Comparison of ENCODE assay signal across 8 cellular contexts in genomic region chr15:81256916-81257315, GRCh38.
DNase-seq lines count a peak whose midpoint lies in the region; ATAC-seq and TF ChIP-seq lines count a peak whose summit lies in the region.

No MANE protein-coding gene starts in this region.

- DNase-seq in DMS53 (lab: John Stamatoyannopoulos, UW) (peak; percentile 43), NCI-H1092 treated with DMSO at 0.1 percent for 48 hours (lab: John Stamatoyannopoulos, UW) (peak; percentile 0), choroid plexus epithelial cell (ENCODE audit: low read depth) (peak; percentile 81), myocyte (ENCODE audit: low read depth) (peak; percentile 57), HuH-7.5 (ENCODE audit: low spot score) (no peak), GOT3 (lab: John Stamatoyannopoulos, UW) (no peak)
- DNase-seq in natural killer cell treated with Interleukin-12 subunit alpha and Interleukin-12 subunit beta and Interleukin-15 and Interleukin-18, amount 100 ng/mL, for 72 hours (ENCODE audit: low spot score): no peak

- no peak overlapping the region for H3K27ac Mint-ChIP-seq in natural killer cell treated with Interleukin-12 subunit alpha and Interleukin-12 subunit beta and Interleukin-15 and Interleukin-18, amount 100 ng/mL, for 72 hours

- H3K4me3 Mint-ChIP-seq in natural killer cell treated with Interleukin-12 subunit alpha and Interleukin-12 subunit beta and Interleukin-15 and Interleukin-18, amount 100 ng/mL, for 72 hours: no peak overlapping the region

- H3K4me3 ChIP-seq in choroid plexus epithelial cell (ENCODE audit: low read depth, low read length): no peak overlapping the region

- TF ChIP-seq CTCF in choroid plexus epithelial cell (conservative IDR thresholded peaks at IDR 0.05; ENCODE audit: low read depth, low read length): peak; percentile 61

- no peaks in the 10 kb centered on the region for H3K4me1 Mint-ChIP-seq in natural killer cell treated with Interleukin-12 subunit alpha and Interleukin-12 subunit beta and Interleukin-15 and Interleukin-18, amount 100 ng/mL, for 72 hours (ENCODE audit: low read depth in 2 of 2)

- H3K27me3 Mint-ChIP-seq in natural killer cell treated with Interleukin-12 subunit alpha and Interleukin-12 subunit beta and Interleukin-15 and Interleukin-18, amount 100 ng/mL, for 72 hours: peaks cover 29 to 30% of the 10 kb centered on the region in 2 donors

- no peak for ATAC-seq in HG03354 (IDR thresholded peaks at IDR 0.05; ENCODE audit: poor library complexity, severe bottlenecking, unreplicated experiment)
- no peak for ATAC-seq in natural killer cell treated with Interleukin-12 subunit alpha and Interleukin-12 subunit beta and Interleukin-15 and Interleukin-18, amount 100 ng/mL, for 72 hours

- H3K36me3 Mint-ChIP-seq in natural killer cell treated with Interleukin-12 subunit alpha and Interleukin-12 subunit beta and Interleukin-15 and Interleukin-18, amount 100 ng/mL, for 72 hours: no peaks in the 10 kb centered on the region

- H3K9me3 Mint-ChIP-seq in natural killer cell treated with Interleukin-12 subunit alpha and Interleukin-12 subunit beta and Interleukin-15 and Interleukin-18, amount 100 ng/mL, for 72 hours: no peaks in the 10 kb centered on the region

Comparison
In these comparisons a context has a peak if more than half of its experiments do, and no peak if none do; other contexts are left out.
1. DNase-seq: peak in DMS53 (single experiment), NCI-H1092 treated with DMSO at 0.1 percent for 48 hours (single experiment), choroid plexus epithelial cell (single experiment) and myocyte (single experiment); none in HuH-7.5 (single experiment), GOT3 (single experiment) and natural killer cell treated with Interleukin-12 subunit alpha and Interleukin-12 subunit beta and Interleukin-15 and Interleukin-18, amount 100 ng/mL, for 72 hours (single experiment).